1 cellular context compared by ENCODE assay signal in the genomic region with DNA sequence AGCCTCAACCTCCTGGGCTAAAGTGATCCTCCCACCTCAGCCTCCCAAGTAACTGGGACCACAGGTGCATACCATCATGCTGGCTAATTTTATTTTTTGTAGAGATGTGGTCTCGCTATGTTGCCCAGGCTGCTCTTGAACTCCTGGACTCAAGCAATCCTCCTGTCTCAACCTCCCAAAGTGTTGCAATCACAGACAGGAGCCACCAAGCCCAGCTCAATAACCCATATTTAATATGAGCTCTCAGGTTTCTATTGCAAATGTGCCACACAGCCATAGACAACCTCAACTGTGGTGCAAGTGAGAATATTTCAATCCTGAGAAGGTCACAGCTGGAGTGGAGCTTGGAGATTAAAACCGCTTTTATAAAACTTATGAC.
A peak's percentile ranks its signal among the peaks of the same experiment; 100 is the strongest.
TF ChIP-seq lines count a peak whose summit lies in the region.

No MANE protein-coding gene starts in this region.

TF ChIP-seq in K562, 482 proteins besides CTCF, POLR2A, EP300 and RAD21:
- TF ChIP-seq, protein P1, sequence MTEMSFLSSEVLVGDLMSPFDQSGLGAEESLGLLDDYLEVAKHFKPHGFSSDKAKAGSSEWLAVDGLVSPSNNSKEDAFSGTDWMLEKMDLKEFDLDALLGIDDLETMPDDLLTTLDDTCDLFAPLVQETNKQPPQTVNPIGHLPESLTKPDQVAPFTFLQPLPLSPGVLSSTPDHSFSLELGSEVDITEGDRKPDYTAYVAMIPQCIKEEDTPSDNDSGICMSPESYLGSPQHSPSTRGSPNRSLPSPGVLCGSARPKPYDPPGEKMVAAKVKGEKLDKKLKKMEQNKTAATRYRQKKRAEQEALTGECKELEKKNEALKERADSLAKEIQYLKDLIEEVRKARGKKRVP (CRISPR knock-in tag; IDR thresholded peaks at IDR 0.05) = no peak
- TF ChIP-seq CEBPB (tag; IDR thresholded peaks at IDR 0.05) = 0 out of 2 replicates have a peak, but pooled peaks have one; percentile 6
- TF ChIP-seq, protein P2, sequence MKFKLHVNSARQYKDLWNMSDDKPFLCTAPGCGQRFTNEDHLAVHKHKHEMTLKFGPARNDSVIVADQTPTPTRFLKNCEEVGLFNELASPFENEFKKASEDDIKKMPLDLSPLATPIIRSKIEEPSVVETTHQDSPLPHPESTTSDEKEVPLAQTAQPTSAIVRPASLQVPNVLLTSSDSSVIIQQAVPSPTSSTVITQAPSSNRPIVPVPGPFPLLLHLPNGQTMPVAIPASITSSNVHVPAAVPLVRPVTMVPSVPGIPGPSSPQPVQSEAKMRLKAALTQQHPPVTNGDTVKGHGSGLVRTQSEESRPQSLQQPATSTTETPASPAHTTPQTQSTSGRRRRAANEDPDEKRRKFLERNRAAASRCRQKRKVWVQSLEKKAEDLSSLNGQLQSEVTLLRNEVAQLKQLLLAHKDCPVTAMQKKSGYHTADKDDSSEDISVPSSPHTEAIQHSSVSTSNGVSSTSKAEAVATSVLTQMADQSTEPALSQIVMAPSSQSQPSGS (CRISPR knock-in tag; IDR thresholded peaks at IDR 0.05) = no peak
- no peak for TF ChIP-seq SREBF2 (CRISPR knock-in tag; IDR thresholded peaks at IDR 0.05)
- no peak for TF ChIP-seq CBX3 (IDR thresholded peaks at IDR 0.05; ENCODE audit: borderline replicate concordance in 1 of 2, low read length in 2 of 2)
- TF ChIP-seq CTBP1 (IDR thresholded peaks at IDR 0.05; ENCODE audit: borderline replicate concordance) = no peak
- TF ChIP-seq HNRNPL (IDR thresholded peaks at IDR 0.05; ENCODE audit: low read depth, low read length) = no peak
